In the genomic region with DNA sequence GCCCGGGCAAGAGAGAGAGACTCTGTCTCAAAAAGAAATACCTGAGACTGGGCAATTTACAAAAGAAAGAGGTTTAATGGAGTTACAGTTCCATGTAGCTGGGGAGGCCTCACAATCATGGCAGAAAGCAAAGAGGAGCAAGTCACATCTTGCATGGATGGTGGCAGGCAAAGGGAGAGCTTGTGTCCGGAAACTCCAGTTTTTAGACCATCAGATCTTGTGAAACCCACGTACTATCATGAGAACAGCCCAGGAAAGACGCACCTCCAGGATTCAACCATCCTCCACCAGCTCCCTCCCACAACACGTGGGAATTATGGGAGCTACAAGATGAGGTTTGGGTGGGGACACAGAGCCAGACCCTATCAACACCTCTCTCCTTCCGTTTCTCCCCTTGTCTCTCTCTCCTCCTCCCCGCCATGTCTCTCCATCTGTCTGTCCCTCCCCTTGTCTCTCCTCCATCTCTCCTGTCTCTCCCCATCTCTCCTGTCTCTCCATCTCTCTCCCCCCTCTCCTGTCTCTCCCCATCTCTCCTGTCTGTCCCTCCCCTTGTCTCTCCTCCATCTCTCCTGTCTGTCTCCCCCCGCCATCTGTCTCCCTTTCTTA, we compare ENCODE assay signal across 1 cellular context.
TF ChIP-seq lines count a peak whose summit lies in the region.

No MANE protein-coding gene starts in this region.

TF ChIP-seq in GM12878, 131 proteins besides CTCF, POLR2A, EP300 and RAD21:
- TF ChIP-seq ATF7 (IDR thresholded peaks at IDR 0.05; ENCODE audit: low read depth): no peak
- TF ChIP-seq POLR2AphosphoS5 (IDR thresholded peaks at IDR 0.05; ENCODE audit: low read length): peak; percentile 30; the same call in 1 of the 2 replicates
